In genomic region chr6:89146748-89147715, GRCh38 we compare ENCODE assay signal across 8 cellular contexts. TPM values are rescaled to one million over a fixed set of nuclear protein-coding genes. Genes with fewer than 3 reads are reported as not detected.
DNase-seq lines count a peak whose midpoint lies in the region; ATAC-seq, FAIRE-seq and TF ChIP-seq lines count a peak whose summit lies in the region.

No MANE protein-coding gene starts in this region.

- WGBS in gastroesophageal sphincter (ENCODE audit: low coverage in 1 of 2), 2 donors = 11 to 50% methylated on average over 7 to 16 of the region's 24 CpGs
- WGBS in ovary, 3 donors = 35 to 37% (median 36%) methylated on average over 24 of the region's 24 CpGs

- H3K9me3 ChIP-seq in gastroesophageal sphincter (no peaks in the 10 kb centered on the region), ovary (no peaks in the 10 kb centered on the region)

- peaks cover 5% of the 10 kb centered on the region for H3K27me3 Mint-ChIP-seq in activated CD4-positive, alpha-beta T cell treated with anti-CD3 and anti-CD28 coated beads, Interleukin-2, amount 10 ng/mL, durations not matched to agents 7 days and 5 days

- H3K36me3 ChIP-seq in gastroesophageal sphincter = peaks cover 0 to 16% of the 10 kb centered on the region in 2 donors
- H3K36me3 ChIP-seq in ovary = no peaks in the 10 kb centered on the region

- H3K4me3 Mint-ChIP-seq in activated CD4-positive, alpha-beta T cell treated with anti-CD3 and anti-CD28 coated beads, Interleukin-2, amount 10 ng/mL, durations not matched to agents 7 days and 5 days = peak overlapping the region; percentile 72

- intact Hi-C loops in ovary (cut with DNase I) = loop anchor here in 2 of 4 donors (10.0 kb wide), 1 partner anchor 62 kb away; the partner anchor contains the start of gene PNRC1 (in 2 of the 2)

- ATAC-seq in gastroesophageal sphincter = no peak
- ATAC-seq in GM21526 (IDR thresholded peaks at IDR 0.05; ENCODE audit: low FRiP score, unreplicated experiment) = no peak
- ATAC-seq in activated CD4-positive, CD25-positive, alpha-beta regulatory T cell treated with anti-CD3 and anti-CD28 coated beads, Interleukin-2, amount 50 U/mL, for 24 hours = no peak
- ATAC-seq in HG02885 (IDR thresholded peaks at IDR 0.05; ENCODE audit: poor library complexity, unreplicated experiment) = no peak

- H3K36me3 Mint-ChIP-seq in activated CD4-positive, alpha-beta T cell treated with anti-CD3 and anti-CD28 coated beads, Interleukin-2, amount 10 ng/mL, durations not matched to agents 7 days and 5 days (ENCODE audit: low read depth) = peaks cover 24% of the 10 kb centered on the region

- H3K27ac Mint-ChIP-seq in activated CD4-positive, alpha-beta T cell treated with anti-CD3 and anti-CD28 coated beads, Interleukin-2, amount 10 ng/mL, durations not matched to agents 7 days and 5 days = peak overlapping the region; percentile 70

- POLR2A ChIA-PET in activated CD4-positive, alpha-beta T cell treated with anti-CD3 and anti-CD28 coated beads, Interleukin-2, amount 10 ng/mL, durations not matched to agents 7 days and 5 days (lab: Charles Lee) = no interaction called here

- FAIRE-seq in HTR-8/SVneo (lab: Jason Lieb, UNC) = peak; percentile 46

- TF ChIP-seq EP300 in gastroesophageal sphincter (IDR thresholded peaks at IDR 0.05) (no peak), ovary (IDR thresholded peaks at IDR 0.05) (no peak)

- no peaks in the 10 kb centered on the region for H3K9me3 Mint-ChIP-seq in activated CD4-positive, alpha-beta T cell treated with anti-CD3 and anti-CD28 coated beads, Interleukin-2, amount 10 ng/mL, durations not matched to agents 7 days and 5 days

- peaks cover 37% of the 10 kb centered on the region for H3K4me1 Mint-ChIP-seq in activated CD4-positive, alpha-beta T cell treated with anti-CD3 and anti-CD28 coated beads, Interleukin-2, amount 10 ng/mL, durations not matched to agents 7 days and 5 days

- DNase-seq in DMS153 treated with DMSO at 0.1 percent for 48 hours (lab: John Stamatoyannopoulos, UW; ENCODE audit: unreplicated experiment) = peak; percentile 49
- DNase-seq in HTR-8/SVneo (ENCODE audit: insufficient read length, low spot score) = peak; percentile 43
- peak; percentile 41 for DNase-seq in activated CD4-positive, alpha-beta T cell treated with anti-CD3 and anti-CD28 coated beads, Interleukin-2, amount 10 ng/mL, durations not matched to agents 7 days and 5 days
- no peak for DNase-seq in ovary

- peaks cover 0 to 44% (median 4%) of the 10 kb centered on the region in 3 donors for H3K4me1 ChIP-seq in gastroesophageal sphincter
- peaks cover 6% of the 10 kb centered on the region for H3K4me1 ChIP-seq in ovary (ENCODE audit: insufficient read depth)

- CTCF ChIA-PET in activated CD4-positive, alpha-beta T cell treated with anti-CD3 and anti-CD28 coated beads, Interleukin-2, amount 10 ng/mL, durations not matched to agents 7 days and 5 days (lab: Charles Lee) = interaction anchor here (0.7 to 1.5 kb wide), 4 partner anchors 8 to 150 kb away, joined by 3 to 6 read pairs (median 4); no protein-coding TSS in a partner anchor

- H3K4me3 ChIP-seq in gastroesophageal sphincter (peak overlapping the region; percentile 70 to 96), ovary (peak overlapping the region; percentile 77)

- no peak for TF ChIP-seq POLR2A in gastroesophageal sphincter (IDR thresholded peaks at IDR 0.05)
- no peak for TF ChIP-seq POLR2A in ovary (IDR thresholded peaks at IDR 0.05)

- H3K27me3 ChIP-seq in gastroesophageal sphincter (no peaks in the 10 kb centered on the region), ovary (no peaks in the 10 kb centered on the region)

- TF ChIP-seq CTCF in gastroesophageal sphincter (IDR thresholded peaks at IDR 0.05) (no peak), ovary (IDR thresholded peaks at IDR 0.05) (no peak)

- H3K27ac ChIP-seq in gastroesophageal sphincter (peak overlapping the region; percentile 82 to 95 (median 90)), ovary (peak overlapping the region; percentile 82 to 97)

RNA-seq across cellular contexts. Expression of gene PM20D2, which starts 1.2 kb away (rescaled TPM):
- total RNA-seq in activated CD4-positive, alpha-beta T cell treated with anti-CD3 and anti-CD28 coated beads, Interleukin-2, amount 10 ng/mL, durations not matched to agents 7 days and 5 days = 10 to 100 TPM; 15.5 to 17.4 TPM
- 10 to 100 TPM; 19.0 to 36.3 (median 25.5) TPM for total RNA-seq in gastroesophageal sphincter
- 10 to 100 TPM; 18.4 to 32.0 (median 27.7) TPM for total RNA-seq in ovary
- 10 to 100 TPM; 10.0 to 19.5 TPM for polyA plus RNA-seq in ovary

RNA-seq across cellular contexts. Expression of gene SRSF12, which starts 29.2 kb away (rescaled TPM):
- total RNA-seq in activated CD4-positive, alpha-beta T cell treated with anti-CD3 and anti-CD28 coated beads, Interleukin-2, amount 10 ng/mL, durations not matched to agents 7 days and 5 days = not detected
- total RNA-seq in gastroesophageal sphincter (1 to 10 TPM in 2 of 4 donors, under 1 TPM in 2; 0.74 to 1.4 (median 1.1) TPM), ovary (1 to 10 TPM in 6 of 7 donors, under 1 TPM in 1; 0.83 to 9.8 (median 3.2) TPM)
- polyA plus RNA-seq in ovary = 1 to 10 TPM; 1.1 to 1.9 TPM

Comparison
In these comparisons a context has a peak if more than half of its experiments do, and no peak if none do; other contexts are left out.
1. DNase-seq: peak in DMS153 treated with DMSO at 0.1 percent for 48 hours (single experiment), HTR-8/SVneo (single experiment) and activated CD4-positive, alpha-beta T cell treated with anti-CD3 and anti-CD28 coated beads, Interleukin-2, amount 10 ng/mL, durations not matched to agents 7 days and 5 days (single experiment); none in ovary (0 of 5).